8 cellular contexts compared by ENCODE assay signal in the genomic region with DNA sequence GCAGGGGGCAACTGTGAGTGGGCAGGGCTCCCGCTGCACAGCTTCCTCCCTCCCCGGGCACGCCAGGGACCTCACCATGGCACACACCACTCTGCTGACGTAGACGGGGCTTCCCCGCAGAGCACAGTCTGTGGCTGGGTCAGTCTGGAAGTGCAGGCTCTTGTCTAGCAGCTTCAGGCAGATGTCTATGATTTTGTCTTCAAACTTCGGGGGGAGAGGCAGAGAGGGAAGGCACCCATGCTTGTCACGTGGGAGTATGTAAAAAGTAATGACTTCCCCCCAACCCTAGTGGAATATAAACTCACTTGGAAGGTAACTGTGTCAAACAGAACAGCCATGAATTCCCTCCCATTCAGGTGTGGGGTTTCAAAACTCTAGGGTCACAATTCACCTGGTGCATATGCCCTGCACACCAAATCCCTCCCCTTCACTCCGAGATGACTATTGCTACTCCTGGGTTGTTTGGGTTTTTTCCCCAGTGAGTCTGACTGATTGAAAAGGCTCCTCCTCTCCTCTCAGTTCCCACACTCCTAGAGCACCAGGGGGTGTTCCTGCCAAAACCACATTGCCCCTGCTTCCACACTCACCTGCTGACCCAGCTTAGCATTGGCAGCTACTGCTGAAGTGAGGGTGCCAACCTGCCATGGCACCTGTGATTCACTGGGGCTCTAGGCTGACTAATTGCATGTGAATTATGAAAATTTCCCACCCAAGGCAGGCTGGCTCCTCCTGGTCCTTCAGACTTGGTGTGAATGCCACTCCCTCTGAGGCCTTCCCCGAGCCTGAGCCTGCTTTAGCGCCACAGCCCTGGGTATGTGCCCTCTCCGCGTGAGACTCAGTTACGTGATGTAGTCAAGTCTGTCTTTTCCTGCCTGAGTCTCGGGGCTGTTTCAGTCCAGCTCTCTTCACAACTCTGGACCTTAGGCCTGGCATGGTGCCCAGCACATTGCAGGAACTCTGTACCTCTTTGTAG. TPM values are rescaled to one million over a fixed set of nuclear protein-coding genes. Genes with fewer than 3 reads are reported as not detected.
DNase-seq lines count a peak whose midpoint lies in the region; ATAC-seq, FAIRE-seq and TF ChIP-seq lines count a peak whose summit lies in the region.

No MANE protein-coding gene starts in this region.

- no peaks in the 10 kb centered on the region for H3F3A ChIP-seq in smooth muscle cell (ENCODE audit: low read depth)

- no peaks in the 10 kb centered on the region for H3K79me1 ChIP-seq in neuronal stem cell (ENCODE audit: low read depth, low read length)

- H4K20me1 ChIP-seq in GM12878 (ENCODE audit: control insufficient read depth, insufficient read depth), result no peaks in the 10 kb centered on the region
- no peaks in the 10 kb centered on the region for H4K20me1 ChIP-seq in smooth muscle cell (ENCODE audit: low read depth)

- no peak for FAIRE-seq in GM12878 (lab: Jason Lieb, UNC)

- H3K9me3 ChIP-seq in heart left ventricle (no peaks in the 10 kb centered on the region), GM12878 (replicated peaks; ENCODE audit: control insufficient read depth, insufficient read depth, low read length) (no peaks in the 10 kb centered on the region), neuronal stem cell (replicated peaks in 1 of 2; ENCODE audit: control insufficient read depth in 2 of 2, insufficient read depth in 1 of 2, low read depth in 1 of 2, low read length in 2 of 2) (no peaks in the 10 kb centered on the region), smooth muscle cell (replicated peaks; ENCODE audit: low read depth) (no peaks in the 10 kb centered on the region)

- H2AFZ ChIP-seq in GM12878 (ENCODE audit: control insufficient read depth, low read depth, low read length) (peak overlapping the region; percentile 74), neuronal stem cell (ENCODE audit: low read length) (no peak overlapping the region), smooth muscle cell (ENCODE audit: low read depth) (no peak overlapping the region)

- H3K4ac ChIP-seq in neuronal stem cell (ENCODE audit: low read length), result no peak overlapping the region

- no TSS peak for BruUV-seq in GM12878 (replicated peaks; lab: Mats Ljungman, UMichigan)

- H2BK120ac ChIP-seq in neuronal stem cell (ENCODE audit: low read depth, low read length), result no peak overlapping the region

- TF ChIP-seq EP300 in GM12878 (IDR thresholded peaks at IDR 0.05; ENCODE audit: borderline replicate concordance in 1 of 2, control insufficient read depth in 1 of 2, low read depth in 2 of 2, low read length in 2 of 2), result peak; percentile 8 to 41; a peak in 1 of 4 replicates

- 53 to 59% (median 57%) methylated on average over 14 to 15 of the region's 15 CpGs for WGBS in heart left ventricle, 4 donors
- WGBS in GM12878 (ENCODE audit: insufficient coverage, insufficient replicate concordance, low lambda C conversion rate, missing lambda C conversion rate), result 0% methylated on average over 15 of the region's 15 CpGs
- no CpG with 5 or more reads among the region's 15 CpGs for WGBS in neuronal stem cell (ENCODE audit: extremely low coverage in 2 of 2, insufficient read length in 2 of 2, insufficient replicate concordance in 1 of 2), 2 donors
- WGBS in smooth muscle cell (ENCODE audit: low lambda C conversion rate), result 77% methylated on average over 15 of the region's 15 CpGs

- intact Hi-C loops in left cardiac atrium (cut with DNase I) (no loop called here), heart left ventricle (cut with DNase I) (no loop called here), GM12878 (cut with micrococcal nuclease; ENCODE audit: unreplicated experiment) (loop anchor here (1.0 kb wide), 2 partner anchors 13 to 28 kb away; no protein-coding TSS in a partner anchor)

- H3K14ac ChIP-seq in neuronal stem cell (ENCODE audit: low read length), result no peak overlapping the region

- no peak overlapping the region for H4K8ac ChIP-seq in neuronal stem cell (ENCODE audit: low read depth, low read length)

- ATAC-seq in left cardiac atrium, result peak; percentile 53 to 93
- no peak for ATAC-seq in heart left ventricle
- ATAC-seq in HG03439 (IDR thresholded peaks at IDR 0.05; ENCODE audit: unreplicated experiment), result peak; percentile 52
- peak; percentile 72 for ATAC-seq in GM12878

- no peak overlapping the region for H2BK15ac ChIP-seq in neuronal stem cell (ENCODE audit: low read length)

- no peak overlapping the region for H3K27ac ChIP-seq in heart left ventricle
- H3K27ac ChIP-seq in GM12878 (ENCODE audit: control insufficient read depth, insufficient read depth), result peak overlapping the region; percentile 68
- H3K27ac ChIP-seq in neuronal stem cell (replicated peaks; ENCODE audit: low read length), result no peak overlapping the region
- no peak overlapping the region for H3K27ac ChIP-seq in smooth muscle cell (ENCODE audit: low read depth)

- no peak overlapping the region for H2AK5ac ChIP-seq in neuronal stem cell (ENCODE audit: low read depth, low read length)

- no peak for TF ChIP-seq POLR2A in heart left ventricle (IDR thresholded peaks at IDR 0.05)
- TF ChIP-seq POLR2A in GM12878 (IDR thresholded peaks at IDR 0.05; ENCODE audit: low read depth, low read length), result 0 out of 2 replicates have a peak, but pooled peaks have one; percentile 18

- H3K4me3 ChIP-seq in heart left ventricle (no peak overlapping the region), GM12878 (no peak overlapping the region), neuronal stem cell (ENCODE audit: low read length in 2 of 2) (peak overlapping the region in 1 of 2 donors; percentile 9), smooth muscle cell (no peak overlapping the region)

- H3K79me2 ChIP-seq in GM12878 (ENCODE audit: control insufficient read depth, insufficient read depth, low read length), result no peaks in the 10 kb centered on the region
- no peaks in the 10 kb centered on the region for H3K79me2 ChIP-seq in smooth muscle cell (ENCODE audit: low read depth)

- CTCF ChIA-PET in GM12878 (lab: Yijun Ruan, JAX), result interaction anchor here (0.9 to 8.9 kb wide), 7 partner anchors 9 to 49 kb away, joined by 3 to 86 read pairs (median 4); a partner anchor contains a TSS

- POLR2A ChIA-PET in GM12878 (lab: Charles Lee), result interaction anchor here (0.6 to 3.0 kb wide), 9 partner anchors 9 to 234 kb away, joined by 3 to 25 read pairs (median 5); a partner anchor contains a TSS

- H3K36me3 ChIP-seq in heart left ventricle (no peaks in the 10 kb centered on the region), GM12878 (ENCODE audit: control insufficient read depth in 2 of 2, insufficient read depth in 2 of 2, low read length in 1 of 2) (no peaks in the 10 kb centered on the region), neuronal stem cell (replicated peaks in 1 of 2; ENCODE audit: control insufficient read depth in 2 of 2, insufficient read depth in 2 of 2, low read length in 2 of 2) (no peaks in the 10 kb centered on the region), smooth muscle cell (ENCODE audit: low read depth) (no peaks in the 10 kb centered on the region)

- no peak for TF ChIP-seq RAD21 in GM12878 (IDR thresholded peaks at IDR 0.05; ENCODE audit: insufficient read depth, low read depth, low read length)

- no peak overlapping the region for H2BK5ac ChIP-seq in neuronal stem cell (ENCODE audit: low read length)

- H3K4me2 ChIP-seq in GM12878 (ENCODE audit: control insufficient read depth, insufficient read depth) (peak overlapping the region; percentile 78), neuronal stem cell (ENCODE audit: insufficient read depth, low read length, poor library complexity, severe bottlenecking) (no peak overlapping the region), smooth muscle cell (no peak overlapping the region)

- in situ Hi-C loops in GM12878 (cut with MboI), result no loop called here

- H3K27me3 ChIP-seq in heart left ventricle (peaks cover 0 to 2% (median 0%) of the 10 kb centered on the region in 9 donors), GM12878 (replicated peaks in 1 of 2; ENCODE audit: control insufficient read depth in 2 of 2, insufficient read depth in 2 of 2, low read length in 1 of 2) (no peaks in the 10 kb centered on the region), neuronal stem cell (ENCODE audit: control insufficient read depth in 3 of 3, insufficient read depth in 3 of 3, low read depth in 1 of 3, low read length in 3 of 3) (peaks cover 0 to 32% (median 0%) of the 10 kb centered on the region in 3 experiments), smooth muscle cell (ENCODE audit: low read depth) (peaks cover 14% of the 10 kb centered on the region)

- peak overlapping the region; percentile 14 for H3K23ac ChIP-seq in neuronal stem cell (ENCODE audit: low read depth, low read length, poor library complexity)

- no peak overlapping the region for H2BK12ac ChIP-seq in neuronal stem cell (ENCODE audit: low read length)

- SMC1A ChIA-PET in GM12878 (lab: Charles Lee; ENCODE audit: uncharacterized antibody, unreplicated experiment), result interaction anchor here (0.7 to 4.9 kb wide), 12 partner anchors 8 to 32 kb away, joined by 3 to 46 read pairs (median 8); a partner anchor contains a TSS

- RAD21 ChIA-PET in GM12878 (lab: Charles Lee; ENCODE audit: unreplicated experiment), result interaction anchor here (1.0 to 7.9 kb wide), 9 partner anchors 9 to 32 kb away, joined by 3 to 76 read pairs (median 6); a partner anchor contains a TSS

- H3K9ac ChIP-seq in GM12878 (ENCODE audit: control insufficient read depth, insufficient read depth, low read length) (peak overlapping the region; percentile 32; the same call in 1 of the 2 replicates), neuronal stem cell (ENCODE audit: low read depth, low read length, poor library complexity) (no peak overlapping the region), smooth muscle cell (ENCODE audit: low read depth) (no peak overlapping the region)

- no peak overlapping the region for H4K91ac ChIP-seq in neuronal stem cell (ENCODE audit: low read depth, low read length, poor library complexity)

- peak overlapping the region; percentile 11 for H3K18ac ChIP-seq in neuronal stem cell (ENCODE audit: low read length)

- DNase-seq in left cardiac atrium (peak; percentile 55), heart left ventricle (no peak), GM12878 (ENCODE audit: low read depth, low spot score) (peak; percentile 89), neuronal stem cell (ENCODE audit: low spot score) (no peak), SKM-1 treated with dmso at 0.1 percent for 144 hours (lab: John Stamatoyannopoulos, UW; ENCODE audit: unreplicated experiment) (no peak), hepatic stellate cell (ENCODE audit: low spot score) (no peak), smooth muscle cell (lab: John Stamatoyannopoulos, UW; ENCODE audit: unreplicated experiment) (no peak)

- H3K4me1 ChIP-seq in heart left ventricle (no peaks in the 10 kb centered on the region), GM12878 (ENCODE audit: control insufficient read depth, insufficient read depth, low read length) (peaks cover 46% of the 10 kb centered on the region), neuronal stem cell (ENCODE audit: control insufficient read depth in 2 of 2, insufficient read depth in 1 of 2, low read depth in 1 of 2, low read length in 2 of 2) (no peaks in the 10 kb centered on the region), smooth muscle cell (ENCODE audit: low read depth) (no peaks in the 10 kb centered on the region)

- TF ChIP-seq CTCF in heart left ventricle (IDR thresholded peaks at IDR 0.05), result no peak
- no peak for TF ChIP-seq CTCF in GM12878 (IDR thresholded peaks at IDR 0.05 in 2 of 3, conservative IDR thresholded peaks at IDR 0.05 in 1 of 3; ENCODE audit: control insufficient read depth in 2 of 3, extremely low read depth in 1 of 3, insufficient read depth in 1 of 3, low read depth in 3 of 3, low read length in 3 of 3)
- no peak for TF ChIP-seq CTCF in smooth muscle cell (IDR thresholded peaks at IDR 0.05; ENCODE audit: borderline replicate concordance, insufficient read depth, poor library complexity, severe bottlenecking)

RNA-seq across cellular contexts. Expression of a gene that starts 13.0 kb away (rescaled TPM):
- total RNA-seq in left cardiac atrium, result not detected
- 1 to 10 TPM in 1 of 9 donors, not detected in 8; 1.2 TPM for total RNA-seq in heart left ventricle
- not detected for polyA plus RNA-seq in heart left ventricle
- 115 and 131 TPM in 2 replicates for total RNA-seq in GM12878 (2013; cell fraction: nucleolus; rRNA removed)
- 4.5 and 5.6 TPM in 2 replicates for total RNA-seq in GM12878 (2014; rRNA removed)
- 4.2 and 5.0 TPM in 2 replicates for total RNA-seq in GM12878 (2014; rRNA removed; fragmentation: Illumina TruSeq; extraction: Trizol)
- 4.4 and 5.6 TPM in 2 replicates for total RNA-seq in GM12878 (2021)
- polyA plus RNA-seq in GM12878 (2011; ENCODE audit: low read depth), result 2.8 TPM
- polyA plus RNA-seq in GM12878 (2011; rRNA removed), result 25.1 and 27.1 TPM in 2 replicates
- polyA plus RNA-seq in GM12878 (2011; cell fraction: cytosol; rRNA removed), result 39.2 and 44.1 TPM in 2 replicates
- 84.0 and 103 TPM in 2 replicates for polyA plus RNA-seq in GM12878 (2011; cell fraction: nucleus; rRNA removed)
- 2.4 and 4.6 TPM in 2 replicates for polyA plus RNA-seq in GM12878 (2012)
- 5.3 and 6.5 TPM in 2 replicates for polyA plus RNA-seq in GM12878 (2014; fragmentation: Illumina TruSeq; extraction: Trizol)
- 1 to 10 TPM; 5.0 to 6.1 TPM for polyA plus RNA-seq in GM12878 (2014; fragmentation: Nextera tagmentation; extraction: Ambion mirVana)
- polyA plus RNA-seq in GM12878 (2014; rRNA removed), result 5.1 and 6.6 TPM in 2 replicates
- 1 to 10 TPM; 7.8 to 8.5 TPM for polyA plus RNA-seq in GM12878 (2016; fragmentation: Nextera tagmentation; extraction: Ambion mirVana)
- polyA minus RNA-seq in GM12878 (2011; rRNA and poly(A)+ RNA removed), result 30.9 and 34.8 TPM in 2 replicates
- polyA minus RNA-seq in GM12878 (2011; cell fraction: cytosol; rRNA and poly(A)+ RNA removed), result 6.9 and 8.3 TPM in 2 replicates
- 20.3 and 22.2 TPM in 2 replicates for polyA minus RNA-seq in GM12878 (2011; cell fraction: nucleus; rRNA and poly(A)+ RNA removed)
- polyA plus RNA-seq in neuronal stem cell (2013, experiment 1 of 2), result not detected
- polyA plus RNA-seq in neuronal stem cell (2013, experiment 2 of 2), result not detected
- total RNA-seq in smooth muscle cell, result 2.5 and 3.7 TPM in 2 replicates
- 0.08 and 1.1 TPM in 2 replicates for polyA plus RNA-seq in smooth muscle cell

RNA-seq across cellular contexts. Expression of a gene that starts 32.9 kb away (rescaled TPM):
- total RNA-seq in left cardiac atrium (1 to 10 TPM in 1 of 2 donors, under 1 TPM in 1; 0.68 to 2.3 TPM), heart left ventricle (1 to 10 TPM in 1 of 9 donors, under 1 TPM in 1, not detected in 7; 0.52 to 1.7 TPM), GM12878 (2014; rRNA removed) (not detected in 2 replicates), GM12878 (2014; rRNA removed; fragmentation: Illumina TruSeq; extraction: Trizol) (not detected in 2 replicates), GM12878 (2021) (not detected in 2 replicates), smooth muscle cell (not detected in 2 replicates)
- polyA plus RNA-seq in heart left ventricle (under 1 TPM; 0.08 to 0.15 TPM), GM12878 (2011; rRNA removed) (not detected in 2 replicates), GM12878 (2014; fragmentation: Illumina TruSeq; extraction: Trizol) (not detected in 2 replicates), GM12878 (2014; fragmentation: Nextera tagmentation; extraction: Ambion mirVana) (not detected), GM12878 (2014; rRNA removed) (not detected in 2 replicates), GM12878 (2016; fragmentation: Nextera tagmentation; extraction: Ambion mirVana) (not detected), smooth muscle cell (not detected in 2 replicates)
- not detected in 2 replicates for total RNA-seq in GM12878 (2013; cell fraction: nucleolus; rRNA removed)
- polyA plus RNA-seq in GM12878 (2011; ENCODE audit: low read depth), result not detected
- polyA plus RNA-seq in GM12878 (2011; cell fraction: cytosol; rRNA removed), result not detected in 2 replicates
- polyA plus RNA-seq in GM12878 (2011; cell fraction: nucleus; rRNA removed), result not detected in 2 replicates
- polyA plus RNA-seq in GM12878 (2012), result not detected in 2 replicates
- polyA minus RNA-seq in GM12878 (2011; rRNA and poly(A)+ RNA removed), result not detected in 2 replicates
- polyA minus RNA-seq in GM12878 (2011; cell fraction: cytosol; rRNA and poly(A)+ RNA removed), result not detected in 2 replicates
- not detected in 2 replicates for polyA minus RNA-seq in GM12878 (2011; cell fraction: nucleus; rRNA and poly(A)+ RNA removed)
- polyA plus RNA-seq in neuronal stem cell (2013, experiment 1 of 2), result not detected
- not detected for polyA plus RNA-seq in neuronal stem cell (2013, experiment 2 of 2)

RNA-seq across cellular contexts. Expression of a gene that starts 48.3 kb away (rescaled TPM):
- not detected for total RNA-seq in left cardiac atrium
- not detected for total RNA-seq in heart left ventricle
- not detected for polyA plus RNA-seq in heart left ventricle
- not detected in 2 replicates for total RNA-seq in GM12878 (2013; cell fraction: nucleolus; rRNA removed)
- total RNA-seq in GM12878 (2014; rRNA removed), result not detected in 2 replicates
- not detected in 2 replicates for total RNA-seq in GM12878 (2014; rRNA removed; fragmentation: Illumina TruSeq; extraction: Trizol)
- total RNA-seq in GM12878 (2021), result not detected in 2 replicates
- polyA plus RNA-seq in GM12878 (2011; ENCODE audit: low read depth), result not detected
- not detected in 2 replicates for polyA plus RNA-seq in GM12878 (2011; rRNA removed)
- not detected in 2 replicates for polyA plus RNA-seq in GM12878 (2011; cell fraction: cytosol; rRNA removed)
- polyA plus RNA-seq in GM12878 (2011; cell fraction: nucleus; rRNA removed), result not detected in 2 replicates
- not detected in 2 replicates for polyA plus RNA-seq in GM12878 (2012)
- not detected in 2 replicates for polyA plus RNA-seq in GM12878 (2014; fragmentation: Illumina TruSeq; extraction: Trizol)
- not detected for polyA plus RNA-seq in GM12878 (2014; fragmentation: Nextera tagmentation; extraction: Ambion mirVana)
- not detected in 2 replicates for polyA plus RNA-seq in GM12878 (2014; rRNA removed)
- polyA plus RNA-seq in GM12878 (2016; fragmentation: Nextera tagmentation; extraction: Ambion mirVana), result not detected
- polyA minus RNA-seq in GM12878 (2011; rRNA and poly(A)+ RNA removed), result not detected in 2 replicates
- not detected in 2 replicates for polyA minus RNA-seq in GM12878 (2011; cell fraction: cytosol; rRNA and poly(A)+ RNA removed)
- not detected in 2 replicates for polyA minus RNA-seq in GM12878 (2011; cell fraction: nucleus; rRNA and poly(A)+ RNA removed)
- not detected for polyA plus RNA-seq in neuronal stem cell (2013, experiment 1 of 2)
- not detected for polyA plus RNA-seq in neuronal stem cell (2013, experiment 2 of 2)
- not detected in 2 replicates for total RNA-seq in smooth muscle cell
- polyA plus RNA-seq in smooth muscle cell, result not detected in 2 replicates

Comparison
In these comparisons a context has a peak if more than half of its experiments do, and no peak if none do; other contexts are left out.
1. ATAC-seq: peak in left cardiac atrium (2 of 2), HG03439 (single experiment) and GM12878 (single experiment); none in heart left ventricle (0 of 4).
2. DNase-seq: peak in left cardiac atrium (single experiment) and GM12878 (single experiment); none in heart left ventricle (0 of 5), neuronal stem cell (single experiment), SKM-1 treated with dmso at 0.1 percent for 144 hours (single experiment), hepatic stellate cell (single experiment) and smooth muscle cell (single experiment).